11 cellular contexts compared by ENCODE assay signal in the genomic region with DNA sequence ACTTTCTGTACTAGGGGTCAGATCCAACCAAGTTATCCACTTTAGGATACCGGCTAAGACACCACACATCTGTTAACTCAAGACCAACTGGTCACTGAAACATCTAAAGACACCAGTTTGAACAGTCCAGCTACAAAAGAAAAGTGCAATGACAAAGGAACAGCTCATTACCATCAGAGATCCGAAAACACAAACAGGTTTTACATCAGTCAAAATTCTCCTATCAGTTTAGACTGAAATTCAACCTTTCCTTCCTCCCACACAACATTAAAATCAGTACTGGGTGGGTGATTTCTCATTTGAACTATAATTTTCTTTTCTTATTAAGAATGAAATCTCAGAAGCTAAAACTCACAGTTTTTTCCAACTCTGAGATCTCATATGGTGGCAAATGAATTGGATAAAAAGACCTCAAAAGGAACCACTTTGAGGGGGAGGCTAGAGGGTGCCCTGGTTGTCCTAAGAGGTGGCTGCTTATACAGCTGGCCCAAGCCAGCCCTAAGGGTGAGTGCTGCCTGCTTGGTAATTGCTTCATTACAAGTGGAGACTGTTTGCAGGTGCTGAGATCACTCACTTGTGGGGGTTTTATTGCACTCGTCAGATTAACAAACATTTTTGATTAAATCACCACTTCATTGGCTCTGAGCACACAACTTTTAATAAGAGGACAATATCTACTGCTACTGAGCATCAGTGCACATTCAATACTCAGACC. TPM values are rescaled to one million over a fixed set of nuclear protein-coding genes. Genes with fewer than 3 reads are reported as not detected.
DNase-seq lines count a peak whose midpoint lies in the region; ATAC-seq and TF ChIP-seq lines count a peak whose summit lies in the region.
"Had no signal": no experiment of that assay in that cellular context is flagged by ENCODE, and none has a peak within 500 bp of the region (broad histone marks: within the 10 kb centered on the region; RNA-seq: fewer than 3 reads in every experiment).

No MANE protein-coding gene starts in this region.

- no peak overlapping the region for H3K27ac ChIP-seq in body of pancreas
- H3K27ac ChIP-seq: transverse colon had no signal

- TF ChIP-seq CTCF in activated CD8-positive, alpha-beta T cell treated with anti-CD3 and anti-CD28 coated beads for 36 hours (IDR thresholded peaks at IDR 0.05), result no peak
- TF ChIP-seq CTCF in neural crest cell (conservative IDR thresholded peaks at IDR 0.05) (no peak), body of pancreas (IDR thresholded peaks at IDR 0.05) (no peak)

- peak overlapping the region; percentile 84 for H3K27ac Mint-ChIP-seq in activated CD8-positive, alpha-beta T cell treated with anti-CD3 and anti-CD28 coated beads for 36 hours
- H3K27ac Mint-ChIP-seq in activated CD8-positive, alpha-beta T cell treated with anti-CD3 and anti-CD28 coated beads, Interleukin-2, amount 10 ng/mL, durations not matched to agents 7 days and 5 days, result no peak overlapping the region
- H3K27ac Mint-ChIP-seq in neural crest cell (ENCODE audit: unreplicated experiment), result no peak overlapping the region

- DNase-seq in activated CD8-positive, alpha-beta T cell treated with anti-CD3 and anti-CD28 coated beads for 36 hours, result peak; percentile 61
- DNase-seq in activated CD8-positive, alpha-beta T cell treated with anti-CD3 and anti-CD28 coated beads, Interleukin-2, amount 10 ng/mL, durations not matched to agents 7 days and 5 days, result no peak
- DNase-seq in NCI-H1105 (lab: John Stamatoyannopoulos, UW) (peak; percentile 80), SHP77 treated with DMSO at 0.1 percent for 48 hours (lab: John Stamatoyannopoulos, UW) (peak; percentile 39), neural crest cell (ENCODE audit: low read depth, low spot score) (no peak), dermis blood vessel endothelial cell (no peak), body of pancreas (no peak)
- DNase-seq: activated CD8-positive, alpha-beta memory T cell treated with anti-CD3 and anti-CD28 coated beads for 24 hours; NCI-H345; transverse colon had no signal

- peaks cover 28% of the 10 kb centered on the region for H3K36me3 Mint-ChIP-seq in activated CD8-positive, alpha-beta T cell treated with anti-CD3 and anti-CD28 coated beads for 36 hours (ENCODE audit: low read depth)
- peaks cover 18% of the 10 kb centered on the region for H3K36me3 Mint-ChIP-seq in activated CD8-positive, alpha-beta T cell treated with anti-CD3 and anti-CD28 coated beads, Interleukin-2, amount 10 ng/mL, durations not matched to agents 7 days and 5 days (ENCODE audit: low read depth)
- no peaks in the 10 kb centered on the region for H3K36me3 Mint-ChIP-seq in neural crest cell (ENCODE audit: low read depth)

- peaks cover 9% of the 10 kb centered on the region for H3K4me1 ChIP-seq in body of pancreas

- no peaks in the 10 kb centered on the region for H3K27me3 Mint-ChIP-seq in activated CD8-positive, alpha-beta T cell treated with anti-CD3 and anti-CD28 coated beads for 36 hours
- H3K27me3 Mint-ChIP-seq in activated CD8-positive, alpha-beta T cell treated with anti-CD3 and anti-CD28 coated beads, Interleukin-2, amount 10 ng/mL, durations not matched to agents 7 days and 5 days (ENCODE audit: low read depth), result no peaks in the 10 kb centered on the region
- H3K27me3 Mint-ChIP-seq in neural crest cell (ENCODE audit: low read depth), result no peaks in the 10 kb centered on the region

- WGBS in body of pancreas, 2 donors, result 77 to 85% methylated on average over 3 of the region's 3 CpGs

- no peaks in the 10 kb centered on the region for H3K27me3 ChIP-seq in body of pancreas
- H3K27me3 ChIP-seq: transverse colon had no signal

- no peaks in the 10 kb centered on the region for H3K9me3 ChIP-seq in body of pancreas
- H3K9me3 ChIP-seq: transverse colon had no signal

- CTCF ChIA-PET in activated CD8-positive, alpha-beta T cell treated with anti-CD3 and anti-CD28 coated beads for 36 hours (lab: Charles Lee), result interaction anchor here (1.0 to 4.7 kb wide), 11 partner anchors 9 to 197 kb away, joined by 3 to 33 read pairs (median 5); no protein-coding TSS in a partner anchor
- CTCF ChIA-PET in activated CD8-positive, alpha-beta T cell treated with anti-CD3 and anti-CD28 coated beads, Interleukin-2, amount 10 ng/mL, durations not matched to agents 7 days and 5 days (lab: Charles Lee), result interaction anchor here (1.6 to 1.9 kb wide), 3 partner anchors 21 to 72 kb away, joined by 3 to 6 read pairs (median 4); no protein-coding TSS in a partner anchor

- H3K4me3 ChIP-seq in body of pancreas, result no peak overlapping the region
- H3K4me3 ChIP-seq: transverse colon had no signal

- intact Hi-C loops in activated CD8-positive, alpha-beta T cell treated with anti-CD3 and anti-CD28 coated beads for 36 hours (cut with micrococcal nuclease), result loop anchor here (5.0 kb wide), 1 partner anchor 57 kb away; no protein-coding TSS in a partner anchor
- intact Hi-C loops in body of pancreas (cut with DNase I), result no loop called here

- peak overlapping the region; percentile 9 for H3K4me3 Mint-ChIP-seq in activated CD8-positive, alpha-beta T cell treated with anti-CD3 and anti-CD28 coated beads for 36 hours
- H3K4me3 Mint-ChIP-seq in activated CD8-positive, alpha-beta T cell treated with anti-CD3 and anti-CD28 coated beads, Interleukin-2, amount 10 ng/mL, durations not matched to agents 7 days and 5 days, result no peak overlapping the region
- peak overlapping the region; percentile 48 for H3K4me3 Mint-ChIP-seq in neural crest cell

- H3K36me3 ChIP-seq in body of pancreas (replicated peaks in 1 of 2; ENCODE audit: insufficient read depth in 1 of 2, low read depth in 2 of 2), result no peaks in the 10 kb centered on the region
- H3K36me3 ChIP-seq: transverse colon had no signal

- peaks cover 88% of the 10 kb centered on the region for H3K4me1 Mint-ChIP-seq in activated CD8-positive, alpha-beta T cell treated with anti-CD3 and anti-CD28 coated beads for 36 hours (ENCODE audit: low read depth)
- peaks cover 63% of the 10 kb centered on the region for H3K4me1 Mint-ChIP-seq in activated CD8-positive, alpha-beta T cell treated with anti-CD3 and anti-CD28 coated beads, Interleukin-2, amount 10 ng/mL, durations not matched to agents 7 days and 5 days (ENCODE audit: low read depth)
- peaks cover 61% of the 10 kb centered on the region for H3K4me1 Mint-ChIP-seq in neural crest cell

- ATAC-seq in activated CD8-positive, alpha-beta T cell treated with anti-CD3 and anti-CD28 coated beads for 36 hours, result peak; percentile 45
- ATAC-seq in activated CD8-positive, alpha-beta T cell treated with anti-CD3 and anti-CD28 coated beads, Interleukin-2, amount 10 ng/mL, durations not matched to agents 7 days and 5 days, result no peak
- ATAC-seq in GM21528 (IDR thresholded peaks at IDR 0.05; ENCODE audit: low FRiP score, unreplicated experiment) (no peak), body of pancreas (no peak)

- POLR2A ChIA-PET in activated CD8-positive, alpha-beta T cell treated with anti-CD3 and anti-CD28 coated beads for 36 hours (lab: Charles Lee), result interaction anchor here (0.7 to 3.9 kb wide), 12 partner anchors 8 to 70 kb away, joined by 3 to 40 read pairs (median 4); partner anchors contain the start of gene CMTR1
- POLR2A ChIA-PET in activated CD8-positive, alpha-beta T cell treated with anti-CD3 and anti-CD28 coated beads, Interleukin-2, amount 10 ng/mL, durations not matched to agents 7 days and 5 days (lab: Charles Lee), result interaction anchor here (0.5 to 1.9 kb wide), 4 partner anchors 21 to 203 kb away, joined by 3 to 9 read pairs (median 4); partner anchors contain the start of gene CMTR1

- H3K9me3 Mint-ChIP-seq in activated CD8-positive, alpha-beta T cell treated with anti-CD3 and anti-CD28 coated beads for 36 hours, result no peaks in the 10 kb centered on the region
- H3K9me3 Mint-ChIP-seq in activated CD8-positive, alpha-beta T cell treated with anti-CD3 and anti-CD28 coated beads, Interleukin-2, amount 10 ng/mL, durations not matched to agents 7 days and 5 days (ENCODE audit: insufficient read depth), result no peaks in the 10 kb centered on the region
- H3K9me3 Mint-ChIP-seq in neural crest cell, result no peaks in the 10 kb centered on the region

- no peak for TF ChIP-seq POLR2A in body of pancreas (IDR thresholded peaks at IDR 0.05)

RNA-seq across cellular contexts. Expression of gene CCDC167, which starts 4.3 kb away (rescaled TPM):
- total RNA-seq in activated CD8-positive, alpha-beta T cell treated with anti-CD3 and anti-CD28 coated beads for 36 hours, result 10 to 100 TPM; 63.7 to 68.1 TPM
- total RNA-seq in activated CD8-positive, alpha-beta T cell treated with anti-CD3 and anti-CD28 coated beads, Interleukin-2, amount 10 ng/mL, durations not matched to agents 7 days and 5 days, result 10 to 100 TPM; 64.0 to 69.4 TPM
- total RNA-seq in neural crest cell (73.1 and 73.2 TPM in 2 replicates), dermis blood vessel endothelial cell (24.5 and 35.7 TPM in 2 replicates), body of pancreas (10 to 100 TPM in 1 of 2 donors, 1 to 10 TPM in 1; 7.6 to 10.9 TPM)

Comparison
In these comparisons a context has a peak if more than half of its experiments do, and no peak if none do; other contexts are left out.
1. DNase-seq: peak in activated CD8-positive, alpha-beta T cell treated with anti-CD3 and anti-CD28 coated beads for 36 hours (single experiment), NCI-H1105 (single experiment) and SHP77 treated with DMSO at 0.1 percent for 48 hours (single experiment); none in activated CD8-positive, alpha-beta T cell treated with anti-CD3 and anti-CD28 coated beads, Interleukin-2, amount 10 ng/mL, durations not matched to agents 7 days and 5 days (single experiment), neural crest cell (single experiment), dermis blood vessel endothelial cell (single experiment) and body of pancreas (0 of 4).